In the genomic region with DNA sequence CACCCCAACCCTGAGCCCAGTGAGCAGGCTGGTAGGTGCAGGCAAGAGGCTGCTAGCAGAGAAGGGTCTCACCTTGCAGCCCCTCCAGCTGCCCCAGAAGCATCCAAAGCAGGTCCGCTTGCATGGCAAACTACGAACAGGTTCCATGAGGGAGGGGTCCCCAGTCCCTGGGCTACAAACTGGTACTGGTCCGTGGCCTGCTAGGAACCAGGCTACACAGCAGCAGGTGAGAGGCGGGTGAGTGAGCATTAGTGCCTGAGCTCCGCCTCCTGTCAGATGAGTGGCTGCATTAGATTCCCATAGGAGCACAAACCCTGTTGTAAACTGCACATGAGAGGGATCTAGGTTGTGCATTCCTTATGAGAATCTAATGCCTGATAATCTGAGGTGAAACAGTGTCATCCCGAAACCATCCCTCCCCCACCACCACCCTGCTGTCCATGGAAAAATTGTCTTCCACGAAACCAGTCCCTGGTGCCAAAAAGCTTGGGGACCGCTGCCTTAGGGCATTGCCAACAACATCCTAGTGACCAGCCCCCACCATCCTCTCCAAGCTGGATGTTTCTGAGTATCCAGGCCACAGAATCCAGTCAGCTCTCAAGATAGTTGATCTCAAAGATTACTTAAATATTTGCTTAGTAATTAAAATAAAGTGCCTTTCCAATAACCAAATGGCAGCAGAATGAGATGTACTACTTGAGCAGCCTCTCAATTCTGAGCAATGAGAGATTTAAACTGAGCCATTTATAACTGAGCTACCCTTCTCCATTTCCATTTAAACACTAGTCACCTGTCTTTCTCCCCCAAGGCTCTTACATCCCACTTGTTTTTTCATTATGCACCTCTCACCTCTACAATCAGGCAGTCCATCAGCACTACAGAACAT, we compare ENCODE assay signal across 1 cellular context.
TF ChIP-seq lines count a peak whose summit lies in the region.

No MANE protein-coding gene starts in this region.

TF ChIP-seq in K562, 482 proteins besides CTCF, POLR2A, EP300 and RAD21 (continued from another document):
- TF ChIP-seq CHD7 (IDR thresholded peaks at IDR 0.05; ENCODE audit: low read depth, low read length) (no peak), ZNF778 (CRISPR knock-in tag; IDR thresholded peaks at IDR 0.05) (no peak), PHF21A (IDR thresholded peaks at IDR 0.05; ENCODE audit: borderline replicate concordance, low read depth) (no peak), ELK1 (CRISPR knock-in tag; IDR thresholded peaks at IDR 0.05) (no peak), ZNF347 (CRISPR knock-in tag; IDR thresholded peaks at IDR 0.05; ENCODE audit: low read depth) (no peak), MAFK (IDR thresholded peaks at IDR 0.05; ENCODE audit: low read length) (no peak), KLF10 (CRISPR knock-in tag; IDR thresholded peaks at IDR 0.05) (no peak), ZNF79 (CRISPR knock-in tag; IDR thresholded peaks at IDR 0.05; ENCODE audit: low read depth) (no peak), TARDBP (IDR thresholded peaks at IDR 0.05) (no peak), RUNX1 (IDR thresholded peaks at IDR 0.05; ENCODE audit: low read depth) (no peak), ZNF512 (tag; IDR thresholded peaks at IDR 0.05) (no peak), RBFOX2 (IDR thresholded peaks at IDR 0.05; ENCODE audit: low read depth, low read length) (no peak), SPI1 (IDR thresholded peaks at IDR 0.05; ENCODE audit: borderline replicate concordance, low read depth, low read length) (no peak), ZNF121 (CRISPR knock-in tag; conservative IDR thresholded peaks at IDR 0.05) (no peak)
- TF ChIP-seq, protein P1, sequence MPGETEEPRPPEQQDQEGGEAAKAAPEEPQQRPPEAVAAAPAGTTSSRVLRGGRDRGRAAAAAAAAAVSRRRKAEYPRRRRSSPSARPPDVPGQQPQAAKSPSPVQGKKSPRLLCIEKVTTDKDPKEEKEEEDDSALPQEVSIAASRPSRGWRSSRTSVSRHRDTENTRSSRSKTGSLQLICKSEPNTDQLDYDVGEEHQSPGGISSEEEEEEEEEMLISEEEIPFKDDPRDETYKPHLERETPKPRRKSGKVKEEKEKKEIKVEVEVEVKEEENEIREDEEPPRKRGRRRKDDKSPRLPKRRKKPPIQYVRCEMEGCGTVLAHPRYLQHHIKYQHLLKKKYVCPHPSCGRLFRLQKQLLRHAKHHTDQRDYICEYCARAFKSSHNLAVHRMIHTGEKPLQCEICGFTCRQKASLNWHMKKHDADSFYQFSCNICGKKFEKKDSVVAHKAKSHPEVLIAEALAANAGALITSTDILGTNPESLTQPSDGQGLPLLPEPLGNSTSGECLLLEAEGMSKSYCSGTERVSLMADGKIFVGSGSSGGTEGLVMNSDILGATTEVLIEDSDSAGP (CRISPR knock-in tag; IDR thresholded peaks at IDR 0.05): no peak
- TF ChIP-seq, protein P2, sequence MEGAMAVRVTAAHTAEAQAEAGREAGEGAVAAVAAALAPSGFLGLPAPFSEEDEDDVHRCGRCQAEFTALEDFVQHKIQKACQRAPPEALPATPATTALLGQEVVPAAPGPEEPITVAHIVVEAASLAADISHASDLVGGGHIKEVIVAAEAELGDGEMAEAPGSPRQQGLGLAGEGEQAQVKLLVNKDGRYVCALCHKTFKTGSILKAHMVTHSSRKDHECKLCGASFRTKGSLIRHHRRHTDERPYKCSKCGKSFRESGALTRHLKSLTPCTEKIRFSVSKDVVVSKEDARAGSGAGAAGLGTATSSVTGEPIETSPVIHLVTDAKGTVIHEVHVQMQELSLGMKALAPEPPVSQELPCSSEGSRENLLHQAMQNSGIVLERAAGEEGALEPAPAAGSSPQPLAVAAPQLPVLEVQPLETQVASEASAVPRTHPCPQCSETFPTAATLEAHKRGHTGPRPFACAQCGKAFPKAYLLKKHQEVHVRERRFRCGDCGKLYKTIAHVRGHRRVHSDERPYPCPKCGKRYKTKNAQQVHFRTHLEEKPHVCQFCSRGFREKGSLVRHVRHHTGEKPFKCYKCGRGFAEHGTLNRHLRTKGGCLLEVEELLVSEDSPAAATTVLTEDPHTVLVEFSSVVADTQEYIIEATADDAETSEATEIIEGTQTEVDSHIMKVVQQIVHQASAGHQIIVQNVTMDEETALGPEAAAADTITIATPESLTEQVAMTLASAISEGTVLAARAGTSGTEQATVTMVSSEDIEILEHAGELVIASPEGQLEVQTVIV (CRISPR knock-in tag; IDR thresholded peaks at IDR 0.05; ENCODE audit: borderline replicate concordance): no peak
- TF ChIP-seq, protein P3, sequence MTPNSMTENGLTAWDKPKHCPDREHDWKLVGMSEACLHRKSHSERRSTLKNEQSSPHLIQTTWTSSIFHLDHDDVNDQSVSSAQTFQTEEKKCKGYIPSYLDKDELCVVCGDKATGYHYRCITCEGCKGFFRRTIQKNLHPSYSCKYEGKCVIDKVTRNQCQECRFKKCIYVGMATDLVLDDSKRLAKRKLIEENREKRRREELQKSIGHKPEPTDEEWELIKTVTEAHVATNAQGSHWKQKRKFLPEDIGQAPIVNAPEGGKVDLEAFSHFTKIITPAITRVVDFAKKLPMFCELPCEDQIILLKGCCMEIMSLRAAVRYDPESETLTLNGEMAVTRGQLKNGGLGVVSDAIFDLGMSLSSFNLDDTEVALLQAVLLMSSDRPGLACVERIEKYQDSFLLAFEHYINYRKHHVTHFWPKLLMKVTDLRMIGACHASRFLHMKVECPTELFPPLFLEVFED (CRISPR knock-in tag; conservative IDR thresholded peaks at IDR 0.05): no peak
- TF ChIP-seq, protein P4, sequence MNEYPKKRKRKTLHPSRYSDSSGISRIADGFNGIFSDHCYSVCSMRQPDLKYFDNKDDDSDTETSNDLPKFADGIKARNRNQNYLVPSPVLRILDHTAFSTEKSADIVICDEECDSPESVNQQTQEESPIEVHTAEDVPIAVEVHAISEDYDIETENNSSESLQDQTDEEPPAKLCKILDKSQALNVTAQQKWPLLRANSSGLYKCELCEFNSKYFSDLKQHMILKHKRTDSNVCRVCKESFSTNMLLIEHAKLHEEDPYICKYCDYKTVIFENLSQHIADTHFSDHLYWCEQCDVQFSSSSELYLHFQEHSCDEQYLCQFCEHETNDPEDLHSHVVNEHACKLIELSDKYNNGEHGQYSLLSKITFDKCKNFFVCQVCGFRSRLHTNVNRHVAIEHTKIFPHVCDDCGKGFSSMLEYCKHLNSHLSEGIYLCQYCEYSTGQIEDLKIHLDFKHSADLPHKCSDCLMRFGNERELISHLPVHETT (CRISPR knock-in tag; conservative IDR thresholded peaks at IDR 0.05 in 1 of 2, IDR thresholded peaks at IDR 0.05 in 1 of 2): no peak
